12 cellular contexts compared by ENCODE assay signal in the genomic region with DNA sequence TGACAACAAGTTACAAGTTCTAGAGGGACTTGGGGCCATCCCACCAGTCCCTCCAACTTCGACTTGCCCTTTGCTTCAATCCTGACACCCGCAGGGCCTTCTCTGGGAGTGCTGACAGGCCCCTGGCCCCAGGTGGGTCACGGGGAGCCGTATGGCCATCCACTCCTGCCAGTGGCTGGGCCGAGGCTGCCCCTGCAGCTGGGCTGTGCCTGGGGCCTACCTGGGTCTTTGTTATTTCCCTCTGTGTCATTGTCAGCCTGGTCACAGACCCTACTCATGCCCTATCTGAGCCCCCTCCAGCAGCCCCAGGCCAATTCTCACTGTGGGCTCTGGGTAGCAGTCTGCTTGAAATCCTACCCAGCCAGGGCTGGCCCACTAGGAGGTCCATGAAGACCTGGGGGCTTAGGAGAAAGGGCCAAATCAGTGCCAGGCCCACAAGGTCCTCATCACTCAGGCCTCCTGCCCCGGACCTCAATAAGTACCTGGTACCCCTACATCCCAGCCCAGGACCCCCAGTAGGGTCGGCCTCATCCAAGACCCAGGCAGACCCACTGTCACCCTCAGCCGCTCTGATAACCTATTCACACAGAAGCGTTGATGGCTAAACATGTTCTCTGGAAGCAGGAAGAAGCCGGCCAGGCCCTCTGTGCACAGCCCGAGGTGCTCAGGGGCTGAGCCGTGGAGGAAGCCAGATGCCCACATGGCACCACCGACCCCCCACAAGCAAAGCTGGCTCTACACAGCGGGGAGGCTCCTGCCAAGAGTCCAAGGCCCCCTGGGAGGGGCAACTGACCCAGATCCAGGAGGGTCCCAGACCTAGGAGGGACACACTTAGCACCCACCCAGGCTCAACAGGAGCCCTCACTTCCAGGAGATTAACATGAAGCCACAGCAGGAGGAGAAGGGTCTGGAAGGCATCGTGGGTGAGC. TPM values are rescaled to one million over a fixed set of nuclear protein-coding genes. Genes with fewer than 3 reads are reported as not detected.
DNase-seq lines count a peak whose midpoint lies in the region; ATAC-seq, FAIRE-seq and TF ChIP-seq lines count a peak whose summit lies in the region.
"Had no signal": no experiment of that assay in that cellular context is flagged by ENCODE, and none has a peak within 500 bp of the region (broad histone marks: within the 10 kb centered on the region; RNA-seq: fewer than 3 reads in every experiment).

No MANE protein-coding gene starts in this region.

- peaks cover 54% of the 10 kb centered on the region for H3K36me3 ChIP-seq in BLaER1
- H3K36me3 ChIP-seq: neutrophil, thoracic aorta had no signal

- no peak overlapping the region for H3K4me3 Mint-ChIP-seq in effector memory CD8-positive, alpha-beta T cell
- H3K4me3 Mint-ChIP-seq: CD4-positive, CD25-positive, alpha-beta regulatory T cell; WTC11 had no signal

- H3K4me1 ChIP-seq in BLaER1, result peaks cover 49% of the 10 kb centered on the region

- H3K27me3 ChIP-seq in BLaER1, result no peaks in the 10 kb centered on the region
- H3K27me3 ChIP-seq: neutrophil had no signal

- H3K4me1 Mint-ChIP-seq in effector memory CD8-positive, alpha-beta T cell (ENCODE audit: low read depth in 2 of 2), result peaks cover 19 to 26% of the 10 kb centered on the region in 2 donors
- H3K4me1 Mint-ChIP-seq: WTC11 had no signal

- intact Hi-C loops in sciatic nerve (cut with DNase I), result no loop called here

- peak overlapping the region; percentile 71 to 73 for H3K27ac Mint-ChIP-seq in effector memory CD8-positive, alpha-beta T cell
- H3K27ac Mint-ChIP-seq: WTC11 had no signal

- H3K4me3 ChIP-seq in BLaER1, result no peak overlapping the region
- H3K4me3 ChIP-seq: thoracic aorta had no signal

- H3K4me2 ChIP-seq in BLaER1, result peak overlapping the region; percentile 90

- peaks cover 50% of the 10 kb centered on the region for H4K20me1 ChIP-seq in BLaER1

- no peak for ATAC-seq in effector memory CD8-positive, alpha-beta T cell (replicated peaks)
- no peak for ATAC-seq in sciatic nerve

- peaks cover 8% of the 10 kb centered on the region; the same call in 1 of the 2 replicates for H3K9me3 ChIP-seq in BLaER1
- H3K9me3 ChIP-seq: neutrophil, thoracic aorta had no signal

- H3K27ac ChIP-seq in BLaER1, result peak overlapping the region; percentile 54
- H3K27ac ChIP-seq: HL-60, neutrophil, thoracic aorta had no signal

- H3K9ac ChIP-seq in BLaER1, result no peak overlapping the region

- FAIRE-seq in GM12891 (lab: Jason Lieb, UNC), result no peak

- H3K36me3 Mint-ChIP-seq in effector memory CD8-positive, alpha-beta T cell (ENCODE audit: insufficient read depth), result peaks cover 17% of the 10 kb centered on the region
- H3K36me3 Mint-ChIP-seq: WTC11 had no signal

- TF ChIP-seq POLR2A in GM12891 (IDR thresholded peaks at IDR 0.05; ENCODE audit: low read depth, low read length), result no peak

- peaks cover 0 to 2% of the 10 kb centered on the region in 2 donors for H3K9me3 Mint-ChIP-seq in effector memory CD8-positive, alpha-beta T cell
- H3K9me3 Mint-ChIP-seq: CD4-positive, CD25-positive, alpha-beta regulatory T cell; WTC11 had no signal

- DNase-seq in GM12891 (ENCODE audit: insufficient read length, low spot score) (peak; percentile 21), sciatic nerve (ENCODE audit: low spot score) (peak; percentile 54), SIG-M5 treated with dmso at 0.1 percent for 504 hours (lab: John Stamatoyannopoulos, UW; ENCODE audit: unreplicated experiment) (no peak), NCI-H446 treated with DMSO at 0.1 percent for 48 hours (lab: John Stamatoyannopoulos, UW) (no peak)
- no peak for DNase-seq in effector memory CD8-positive, alpha-beta T cell
- DNase-seq in activated naive CD4-positive, alpha-beta T cell treated with Interleukin-2 at 50 U/mL for 16 hours, result no peak

- no peaks in the 10 kb centered on the region for H3K27me3 Mint-ChIP-seq in effector memory CD8-positive, alpha-beta T cell
- H3K27me3 Mint-ChIP-seq: CD4-positive, CD25-positive, alpha-beta regulatory T cell had no signal

TF ChIP-seq in GM12891, 5 proteins besides CTCF, POLR2A, EP300 and RAD21:
- TF ChIP-seq TAF1 (IDR thresholded peaks at IDR 0.05; ENCODE audit: low read depth, low read length) (no peak), PAX5 (IDR thresholded peaks at IDR 0.05; ENCODE audit: insufficient read depth, low read length, severe bottlenecking) (no peak), POLR2AphosphoS5 (IDR thresholded peaks at IDR 0.05; ENCODE audit: low read depth, low read length) (no peak), POU2F2 (IDR thresholded peaks at IDR 0.05; ENCODE audit: low read depth, low read length) (no peak)

RNA-seq across cellular contexts. Expression of gene BIN1, which starts 57.7 kb away (rescaled TPM):
- polyA plus RNA-seq in GM12891 (2012; ENCODE audit: low read depth, missing spikeins), result 37.7 TPM
- total RNA-seq in sciatic nerve, result 62.8 TPM

Comparison
In these comparisons a context has a peak if more than half of its experiments do, and no peak if none do; other contexts are left out.
1. DNase-seq: peak in GM12891 (single experiment) and sciatic nerve (single experiment); none in effector memory CD8-positive, alpha-beta T cell (0 of 3), SIG-M5 treated with dmso at 0.1 percent for 504 hours (single experiment), NCI-H446 treated with DMSO at 0.1 percent for 48 hours (single experiment) and activated naive CD4-positive, alpha-beta T cell treated with Interleukin-2 at 50 U/mL for 16 hours (single experiment).